ENCODE assay signal across 17 cellular contexts in genomic region chr20:42961771-42962170, GRCh38.
DNase-seq lines count a peak whose midpoint lies in the region; ATAC-seq and TF ChIP-seq lines count a peak whose summit lies in the region.
"Had no signal": no experiment of that assay in that cellular context is flagged by ENCODE, and none has a peak within 500 bp of the region (broad histone marks: within the 10 kb centered on the region; RNA-seq: fewer than 3 reads in every experiment).

No MANE protein-coding gene starts in this region.

- H3K4me3 ChIP-seq in right atrium auricular region: no peak overlapping the region
- no peak overlapping the region for H3K4me3 ChIP-seq in right cardiac atrium (ENCODE audit: low read length)
- H3K4me3 ChIP-seq in Karpas-422 (ENCODE audit: low read length): no peak overlapping the region
- H3K4me3 ChIP-seq in mesendoderm (ENCODE audit: low read length): no peak overlapping the region
- H3K4me3 ChIP-seq: BLaER1 had no signal

- no peaks in the 10 kb centered on the region for H4K20me1 ChIP-seq in Karpas-422 (ENCODE audit: insufficient read depth, low read depth, low read length)
- H4K20me1 ChIP-seq: BLaER1 had no signal

- H3K4me1 ChIP-seq in right atrium auricular region (no peaks in the 10 kb centered on the region), right cardiac atrium (ENCODE audit: control insufficient read depth, insufficient read depth, low read length) (no peaks in the 10 kb centered on the region), Karpas-422 (ENCODE audit: low read length) (peaks cover 91% of the 10 kb centered on the region), mesendoderm (ENCODE audit: control insufficient read depth, low read depth, low read length) (no peaks in the 10 kb centered on the region)

- H2AFZ ChIP-seq in Karpas-422 (ENCODE audit: low read length): no peak overlapping the region

- intact Hi-C loops in right cardiac atrium (cut with DNase I): no loop called here

- H3K9me3 ChIP-seq in right atrium auricular region (no peaks in the 10 kb centered on the region), right cardiac atrium (ENCODE audit: control insufficient read depth, low read length) (no peaks in the 10 kb centered on the region), Karpas-422 (ENCODE audit: low read length) (no peaks in the 10 kb centered on the region; the same call in 1 of the 2 replicates)
- H3K9me3 ChIP-seq: BLaER1 had no signal

- no peak overlapping the region for H2BK15ac ChIP-seq in mesendoderm (replicated peaks; ENCODE audit: low read depth)

- no peaks in the 10 kb centered on the region for H3K9me2 ChIP-seq in Karpas-422 (replicated peaks; ENCODE audit: insufficient read depth, low read length)

- H2BK5ac ChIP-seq in mesendoderm (ENCODE audit: low read length): no peak overlapping the region

- TF ChIP-seq CTCF in right atrium auricular region (IDR thresholded peaks at IDR 0.05) (no peak), omental fat pad (IDR thresholded peaks at IDR 0.05) (no peak)

- no peak overlapping the region for H3K18ac ChIP-seq in mesendoderm (ENCODE audit: low read length)

- H4K8ac ChIP-seq in mesendoderm (ENCODE audit: low read depth, low read length): no peak overlapping the region

- ATAC-seq in right cardiac atrium (no peak), omental fat pad (ENCODE audit: low FRiP score) (no peak), GM21737 (IDR thresholded peaks at IDR 0.05; ENCODE audit: unreplicated experiment) (no peak)
- ATAC-seq: HCT116 had no signal

- H3K9ac ChIP-seq in Karpas-422 (ENCODE audit: low read length): peak overlapping the region; percentile 22
- no peak overlapping the region for H3K9ac ChIP-seq in mesendoderm (ENCODE audit: low read length)
- H3K9ac ChIP-seq: BLaER1 had no signal

- no peak overlapping the region for H3K23ac ChIP-seq in mesendoderm (ENCODE audit: low read length)

- H3K4me2 ChIP-seq in Karpas-422 (ENCODE audit: low read depth, low read length, poor library complexity, severe bottlenecking) (peak overlapping the region; percentile 37), mesendoderm (ENCODE audit: low read length) (no peak overlapping the region)
- H3K4me2 ChIP-seq: BLaER1 had no signal

- H3K56ac ChIP-seq in mesendoderm (ENCODE audit: low read length): no peak overlapping the region

- H3K27ac ChIP-seq in right atrium auricular region (no peak overlapping the region), right cardiac atrium (ENCODE audit: low read length) (no peak overlapping the region), Karpas-422 (ENCODE audit: low read length) (peak overlapping the region; percentile 93), mesendoderm (ENCODE audit: low read depth, low read length) (no peak overlapping the region)
- H3K27ac ChIP-seq: BLaER1, HL-60 had no signal

- H3K79me2 ChIP-seq in Karpas-422 (ENCODE audit: low read length): no peaks in the 10 kb centered on the region
- H3K79me2 ChIP-seq in mesendoderm (ENCODE audit: control insufficient read depth, insufficient read depth, low read length): no peaks in the 10 kb centered on the region

- H3K4ac ChIP-seq in mesendoderm (ENCODE audit: low read depth, low read length): no peak overlapping the region

- H3K27me3 ChIP-seq in right atrium auricular region: no peaks in the 10 kb centered on the region
- H3K27me3 ChIP-seq in right cardiac atrium (ENCODE audit: control insufficient read depth, insufficient read depth): no peaks in the 10 kb centered on the region
- no peaks in the 10 kb centered on the region for H3K27me3 ChIP-seq in Karpas-422 (ENCODE audit: low read length)
- H3K27me3 ChIP-seq in mesendoderm (ENCODE audit: insufficient read depth, low read length, poor library complexity): no peaks in the 10 kb centered on the region
- H3K27me3 ChIP-seq: BLaER1 had no signal

- H3K79me1 ChIP-seq in mesendoderm (ENCODE audit: low read length): no peaks in the 10 kb centered on the region

- H2AK5ac ChIP-seq in mesendoderm (ENCODE audit: low read length): no peak overlapping the region

- no peak overlapping the region for H2BK120ac ChIP-seq in mesendoderm (ENCODE audit: low read depth, low read length)

- DNase-seq in right atrium auricular region (ENCODE audit: low spot score) (peak; percentile 16), right cardiac atrium (no peak), Karpas-422 (no peak), mesendoderm (peak; percentile 76), omental fat pad (ENCODE audit: low spot score) (no peak)
- DNase-seq in activated effector memory CD4-positive, alpha-beta T cell treated with Interleukin-2 at 50 U/mL for 16 hours: no peak
- DNase-seq: 8988T; CD4-positive, alpha-beta memory T cell; DMS153; DMS79; GF-D8; HFFc6; IMR-90 had no signal

- H3K36me3 ChIP-seq in right atrium auricular region: no peaks in the 10 kb centered on the region
- H3K36me3 ChIP-seq in Karpas-422 (ENCODE audit: insufficient read depth, low read length): peaks cover 7% of the 10 kb centered on the region
- no peaks in the 10 kb centered on the region for H3K36me3 ChIP-seq in mesendoderm (ENCODE audit: control insufficient read depth, insufficient read depth, low read length)
- H3K36me3 ChIP-seq: BLaER1 had no signal

- H4K5ac ChIP-seq in mesendoderm (ENCODE audit: low read length): no peak overlapping the region

- WGBS in right cardiac atrium: 79% methylated on average over 6 of the region's 6 CpGs
- no CpG with 5 or more reads among the region's 6 CpGs for WGBS in mesendoderm (ENCODE audit: extremely low coverage, insufficient coverage, low lambda C conversion rate)

Comparison
In these comparisons a context has a peak if more than half of its experiments do, and no peak if none do; other contexts are left out.
1. DNase-seq: peak in right atrium auricular region (single experiment) and mesendoderm (single experiment); none in right cardiac atrium (0 of 3), Karpas-422 (single experiment), activated effector memory CD4-positive, alpha-beta T cell treated with Interleukin-2 at 50 U/mL for 16 hours (single experiment) and omental fat pad (single experiment).